Comparison of ENCODE assay signal across 22 cellular contexts in genomic region chr1:84412316-84412942, GRCh38. TPM values are rescaled to one million over a fixed set of nuclear protein-coding genes. Genes with fewer than 3 reads are reported as not detected.
DNase-seq lines count a peak whose midpoint lies in the region; ATAC-seq lines count a peak whose summit lies in the region.
"Had no signal": no experiment of that assay in that cellular context is flagged by ENCODE, and none has a peak within 500 bp of the region (broad histone marks: within the 10 kb centered on the region; RNA-seq: fewer than 3 reads in every experiment).

No MANE protein-coding gene starts in this region.

- no peaks in the 10 kb centered on the region for H3K36me3 ChIP-seq in adipocyte (ENCODE audit: control insufficient read depth, insufficient read depth, low read length, severe bottlenecking)
- H3K36me3 ChIP-seq in naive thymus-derived CD4-positive, alpha-beta T cell (ENCODE audit: control insufficient read depth in 2 of 3, insufficient read depth in 3 of 3, low read length in 3 of 3) = no peaks in the 10 kb centered on the region
- H3K36me3 ChIP-seq: left lung, upper lobe of left lung had no signal

- H3K27ac ChIP-seq in naive thymus-derived CD4-positive, alpha-beta T cell (ENCODE audit: low read depth, low read length) = no peak overlapping the region
- H3K27ac ChIP-seq: left lung, upper lobe of left lung had no signal

- no peaks in the 10 kb centered on the region for H3K27me3 ChIP-seq in adipocyte (replicated peaks; ENCODE audit: control insufficient read depth, insufficient read depth, low read length)
- no peaks in the 10 kb centered on the region for H3K27me3 ChIP-seq in naive thymus-derived CD4-positive, alpha-beta T cell (ENCODE audit: control insufficient read depth in 2 of 2, insufficient read depth in 2 of 2, low read length in 2 of 2)
- H3K27me3 ChIP-seq: left lung, upper lobe of left lung had no signal

- intact Hi-C loops in naive thymus-derived CD4-positive, alpha-beta T cell (cut with micrococcal nuclease) = no loop called here

- no peaks in the 10 kb centered on the region for H3K27me3 Mint-ChIP-seq in activated CD8-positive, alpha-beta memory T cell treated with anti-CD3 and anti-CD28 coated beads, Interleukin-2, amount 10 ng/mL, durations not matched to agents 7 days and 5 days
- no peaks in the 10 kb centered on the region for H3K27me3 Mint-ChIP-seq in effector memory CD8-positive, alpha-beta T cell
- H3K27me3 Mint-ChIP-seq in naive thymus-derived CD4-positive, alpha-beta T cell = peaks cover 0 to 7% (median 5%) of the 10 kb centered on the region in 5 donors

- DNase-seq in A172 (ENCODE audit: low spot score) (peak; percentile 25), HS-27A (ENCODE audit: low read depth) (peak; percentile 80), adipocyte (ENCODE audit: low read depth) (peak; percentile 82), glomerular visceral epithelial cell (ENCODE audit: extremely low spot score) (peak; percentile 39)
- DNase-seq in activated CD8-positive, alpha-beta memory T cell treated with anti-CD3 and anti-CD28 coated beads, Interleukin-2, amount 10 ng/mL, durations not matched to agents 7 days and 5 days = no peak
- DNase-seq in effector memory CD8-positive, alpha-beta T cell = no peak
- DNase-seq in naive thymus-derived CD4-positive, alpha-beta T cell = no peak
- DNase-seq: 8988T; activated CD4-positive, alpha-beta T cell treated with anti-CD3 and anti-CD28 coated beads for 4 hours; activated CD8-positive, alpha-beta memory T cell treated with anti-CD3 and anti-CD28 coated beads, Interleukin-2, amount 50 U/mL, for 4 hours; activated naive CD4-positive, alpha-beta T cell; CD8-positive, alpha-beta T cell; foreskin melanocyte; left lung; NCI-H345; stimulated activated CD4-positive, alpha-beta T cell treated with anti-CD3 and anti-CD28 coated beads, Interleukin-12 subunit alpha, Interleukin-12 subunit beta, amount 100 ng/mL, for 4 hours; stimulated activated naive CD4-positive, alpha-beta T cell; T1000; upper lobe of left lung had no signal

- no peak overlapping the region for H3K4me3 ChIP-seq in adipocyte (ENCODE audit: low read length)
- H3K4me3 ChIP-seq in naive thymus-derived CD4-positive, alpha-beta T cell (ENCODE audit: low read length) = no peak overlapping the region
- H3K4me3 ChIP-seq: GM12878, left lung, upper lobe of left lung had no signal

- POLR2A ChIA-PET in naive thymus-derived CD4-positive, alpha-beta T cell (lab: Charles Lee) = no interaction called here

- no peaks in the 10 kb centered on the region for H3K9me3 Mint-ChIP-seq in activated CD8-positive, alpha-beta memory T cell treated with anti-CD3 and anti-CD28 coated beads, Interleukin-2, amount 10 ng/mL, durations not matched to agents 7 days and 5 days (ENCODE audit: low read depth)
- H3K9me3 Mint-ChIP-seq in effector memory CD8-positive, alpha-beta T cell = no peaks in the 10 kb centered on the region
- H3K9me3 Mint-ChIP-seq in naive thymus-derived CD4-positive, alpha-beta T cell = peaks cover 0 to 1% (median 0%) of the 10 kb centered on the region in 11 donors
- H3K9me3 Mint-ChIP-seq: CD8-positive, alpha-beta T cell had no signal

- no peaks in the 10 kb centered on the region for H3K4me1 Mint-ChIP-seq in activated CD8-positive, alpha-beta memory T cell treated with anti-CD3 and anti-CD28 coated beads, Interleukin-2, amount 10 ng/mL, durations not matched to agents 7 days and 5 days
- no peaks in the 10 kb centered on the region for H3K4me1 Mint-ChIP-seq in effector memory CD8-positive, alpha-beta T cell (ENCODE audit: low read depth in 2 of 2)
- no peaks in the 10 kb centered on the region for H3K4me1 Mint-ChIP-seq in naive thymus-derived CD4-positive, alpha-beta T cell

- peaks cover 18% of the 10 kb centered on the region for H3K4me1 ChIP-seq in adipocyte (ENCODE audit: control insufficient read depth, insufficient read depth, low read length)
- H3K4me1 ChIP-seq in naive thymus-derived CD4-positive, alpha-beta T cell (ENCODE audit: control insufficient read depth in 2 of 2, insufficient read depth in 2 of 2, low read length in 2 of 2) = no peaks in the 10 kb centered on the region
- H3K4me1 ChIP-seq: left lung, upper lobe of left lung had no signal

- no peak overlapping the region for H3K9ac ChIP-seq in adipocyte (ENCODE audit: low read length)

- no peak for ATAC-seq in activated CD8-positive, alpha-beta memory T cell treated with anti-CD3 and anti-CD28 coated beads, Interleukin-2, amount 10 ng/mL, durations not matched to agents 7 days and 5 days
- ATAC-seq in HG03432 (IDR thresholded peaks at IDR 0.05; ENCODE audit: unreplicated experiment) = no peak
- no peak for ATAC-seq in effector memory CD8-positive, alpha-beta T cell (replicated peaks)
- no peak for ATAC-seq in naive thymus-derived CD4-positive, alpha-beta T cell
- ATAC-seq: CD8-positive, alpha-beta T cell; GM12878; left lung had no signal

- H3K9me3 ChIP-seq in adipocyte (ENCODE audit: control insufficient read depth, low read length) = no peaks in the 10 kb centered on the region
- no peaks in the 10 kb centered on the region for H3K9me3 ChIP-seq in naive thymus-derived CD4-positive, alpha-beta T cell (ENCODE audit: control insufficient read depth in 2 of 3, low read length in 3 of 3)
- H3K9me3 ChIP-seq: left lung, upper lobe of left lung had no signal

- H3K27ac Mint-ChIP-seq in activated CD8-positive, alpha-beta memory T cell treated with anti-CD3 and anti-CD28 coated beads, Interleukin-2, amount 10 ng/mL, durations not matched to agents 7 days and 5 days = no peak overlapping the region
- no peak overlapping the region for H3K27ac Mint-ChIP-seq in effector memory CD8-positive, alpha-beta T cell
- H3K27ac Mint-ChIP-seq in naive thymus-derived CD4-positive, alpha-beta T cell = no peak overlapping the region
- H3K27ac Mint-ChIP-seq: CD8-positive, alpha-beta T cell had no signal

- CTCF ChIA-PET in activated CD8-positive, alpha-beta memory T cell treated with anti-CD3 and anti-CD28 coated beads, Interleukin-2, amount 10 ng/mL, durations not matched to agents 7 days and 5 days (lab: Charles Lee) = no interaction called here
- CTCF ChIA-PET in naive thymus-derived CD4-positive, alpha-beta T cell (lab: Charles Lee) = no interaction called here

- H3K4me3 Mint-ChIP-seq in activated CD8-positive, alpha-beta memory T cell treated with anti-CD3 and anti-CD28 coated beads, Interleukin-2, amount 10 ng/mL, durations not matched to agents 7 days and 5 days = no peak overlapping the region
- H3K4me3 Mint-ChIP-seq in effector memory CD8-positive, alpha-beta T cell = no peak overlapping the region
- no peak overlapping the region for H3K4me3 Mint-ChIP-seq in naive thymus-derived CD4-positive, alpha-beta T cell
- H3K4me3 Mint-ChIP-seq: CD8-positive, alpha-beta T cell had no signal

- no peaks in the 10 kb centered on the region for H3K36me3 Mint-ChIP-seq in activated CD8-positive, alpha-beta memory T cell treated with anti-CD3 and anti-CD28 coated beads, Interleukin-2, amount 10 ng/mL, durations not matched to agents 7 days and 5 days
- no peaks in the 10 kb centered on the region for H3K36me3 Mint-ChIP-seq in effector memory CD8-positive, alpha-beta T cell (ENCODE audit: insufficient read depth)
- no peaks in the 10 kb centered on the region for H3K36me3 Mint-ChIP-seq in naive thymus-derived CD4-positive, alpha-beta T cell
- H3K36me3 Mint-ChIP-seq: CD8-positive, alpha-beta T cell had no signal

RNA-seq across cellular contexts. Expression of gene DNASE2B, which starts 14.1 kb away (rescaled TPM):
- not detected in 2 replicates for total RNA-seq in A172 (2014; rRNA removed; shearing (Covaris generic))
- total RNA-seq in activated CD8-positive, alpha-beta memory T cell treated with anti-CD3 and anti-CD28 coated beads, Interleukin-2, amount 10 ng/mL, durations not matched to agents 7 days and 5 days = not detected
- not detected for total RNA-seq in naive thymus-derived CD4-positive, alpha-beta T cell
- not detected for polyA plus RNA-seq in naive thymus-derived CD4-positive, alpha-beta T cell
- total RNA-seq: bronchial epithelial cell; CD8-positive, alpha-beta T cell; GM12878 had no signal
- polyA plus RNA-seq: GM12878 had no signal

Comparison
In these comparisons a context has a peak if more than half of its experiments do, and no peak if none do; other contexts are left out.
1. DNase-seq: peak in A172 (single experiment), HS-27A (single experiment), adipocyte (single experiment) and glomerular visceral epithelial cell (single experiment); none in activated CD8-positive, alpha-beta memory T cell treated with anti-CD3 and anti-CD28 coated beads, Interleukin-2, amount 10 ng/mL, durations not matched to agents 7 days and 5 days (single experiment), effector memory CD8-positive, alpha-beta T cell (0 of 3) and naive thymus-derived CD4-positive, alpha-beta T cell (0 of 9).